1 cellular context compared by ENCODE assay signal in genomic region chr17:81999975-82000802, GRCh38.
TF ChIP-seq lines count a peak whose summit lies in the region.

No MANE protein-coding gene starts in this region.

TF ChIP-seq in HepG2, 621 proteins besides CTCF, POLR2A, EP300 and RAD21 (continued from another document and continues in another):
- no peak for TF ChIP-seq E2F2 (CRISPR knock-in tag; IDR thresholded peaks at IDR 0.05; ENCODE audit: borderline replicate concordance)
- TF ChIP-seq FOXA3 (CRISPR knock-in tag; IDR thresholded peaks at IDR 0.05): peak; percentile 28; the same call in 1 of the 2 replicates
- peak; percentile 9; the same call in 1 of the 2 replicates for TF ChIP-seq ZNF263 (CRISPR knock-in tag; IDR thresholded peaks at IDR 0.05)
- no peak for TF ChIP-seq MBNL3 (CRISPR knock-in tag; conservative IDR thresholded peaks at IDR 0.05)
- peak; percentile 97; the same call in 1 of the 2 replicates for TF ChIP-seq ZC3H4 (CRISPR knock-in tag; IDR thresholded peaks at IDR 0.05; ENCODE audit: borderline replicate concordance)
- peak; percentile 50 for TF ChIP-seq CBX1 (IDR thresholded peaks at IDR 0.05; ENCODE audit: low read depth)
- TF ChIP-seq CHD2 (IDR thresholded peaks at IDR 0.05; ENCODE audit: low read depth, low read length): peak; percentile 4; the same call in 1 of the 2 replicates
- TF ChIP-seq MZF1 (CRISPR knock-in tag; IDR thresholded peaks at IDR 0.05; ENCODE audit: borderline replicate concordance): 0 out of 2 replicates have a peak, but pooled peaks have one; percentile 37
- no peak for TF ChIP-seq SUZ12 (IDR thresholded peaks at IDR 0.05; ENCODE audit: low read depth, low read length)
- TF ChIP-seq NONO (IDR thresholded peaks at IDR 0.05): no peak
- TF ChIP-seq NONO (CRISPR knock-in tag; conservative IDR thresholded peaks at IDR 0.05): peak; percentile 90
- peak; percentile 58 for TF ChIP-seq HNRNPLL (IDR thresholded peaks at IDR 0.05; ENCODE audit: low read depth, low read length, poor library complexity, severe bottlenecking)
- no peak; the same call in 1 of the 2 replicates for TF ChIP-seq ZNF30 (CRISPR knock-in tag; IDR thresholded peaks at IDR 0.05)
- TF ChIP-seq SMARCE1 (IDR thresholded peaks at IDR 0.05; ENCODE audit: borderline replicate concordance): no peak
- 0 out of 2 replicates have a peak, but pooled peaks have one; percentile 36 for TF ChIP-seq ZNF44 (CRISPR knock-in tag; IDR thresholded peaks at IDR 0.05)
- peak; percentile 13; the same call in 1 of the 2 replicates for TF ChIP-seq ZNF780A (CRISPR knock-in tag; IDR thresholded peaks at IDR 0.05)
- peak; percentile 38 for TF ChIP-seq RERE (CRISPR knock-in tag; IDR thresholded peaks at IDR 0.05; ENCODE audit: low read depth)
- peak; percentile 73 for TF ChIP-seq ZBTB38 (CRISPR knock-in tag; IDR thresholded peaks at IDR 0.05)
- peak; percentile 72; the same call in 1 of the 2 replicates for TF ChIP-seq ZFP91 (CRISPR knock-in tag; IDR thresholded peaks at IDR 0.05; ENCODE audit: borderline replicate concordance)
- peak; percentile 32; the same call in 1 of the 2 replicates for TF ChIP-seq SPEN (CRISPR knock-in tag; IDR thresholded peaks at IDR 0.05; ENCODE audit: low read depth)
- TF ChIP-seq STAG1 (CRISPR knock-in tag; IDR thresholded peaks at IDR 0.05): peak; percentile 38
- 0 out of 2 replicates have a peak, but pooled peaks have one; percentile 4 for TF ChIP-seq PRDM10 (CRISPR knock-in tag; IDR thresholded peaks at IDR 0.05; ENCODE audit: low read depth)
- peak; percentile 90 for TF ChIP-seq RBM39 (IDR thresholded peaks at IDR 0.05; ENCODE audit: low read depth, low read length, poor library complexity, severe bottlenecking)
- TF ChIP-seq MXD1 (CRISPR knock-in tag; IDR thresholded peaks at IDR 0.05): peak; percentile 22; the same call in 1 of the 2 replicates
- TF ChIP-seq ZNF414 (CRISPR knock-in tag; IDR thresholded peaks at IDR 0.05): peak; percentile 80
- peak; percentile 51; the same call in 1 of the 2 replicates for TF ChIP-seq ZNF563 (CRISPR knock-in tag; IDR thresholded peaks at IDR 0.05)
- peak; percentile 78 for TF ChIP-seq ZNF687 (CRISPR knock-in tag; IDR thresholded peaks at IDR 0.05)
- peak; percentile 85 for TF ChIP-seq HDAC1 (CRISPR knock-in tag; IDR thresholded peaks at IDR 0.05)
- TF ChIP-seq CREM (IDR thresholded peaks at IDR 0.05): peak; percentile 86; the same call in 1 of the 2 replicates
- no peak for TF ChIP-seq CREM (CRISPR knock-in tag; IDR thresholded peaks at IDR 0.05)
- no peak for TF ChIP-seq ZNF83 (CRISPR knock-in tag; IDR thresholded peaks at IDR 0.05; ENCODE audit: borderline replicate concordance)
- TF ChIP-seq MXD3 (CRISPR knock-in tag; IDR thresholded peaks at IDR 0.05): 0 out of 2 replicates have a peak, but pooled peaks have one; percentile 7
- peak; percentile 86; the same call in 1 of the 2 replicates for TF ChIP-seq ZNF619 (CRISPR knock-in tag; IDR thresholded peaks at IDR 0.05)
- no peak for TF ChIP-seq TOPORS (CRISPR knock-in tag; IDR thresholded peaks at IDR 0.05)
- TF ChIP-seq TFDP1 (CRISPR knock-in tag; IDR thresholded peaks at IDR 0.05; ENCODE audit: borderline replicate concordance): peak; percentile 69
- 0 out of 4 replicates have a peak, but pooled peaks of 1 of the 2 experiments have one; percentile 1 for TF ChIP-seq ATF4 (CRISPR knock-in tag; IDR thresholded peaks at IDR 0.05)
